Comparison of ENCODE assay signal across 24 cellular contexts in the genomic region with DNA sequence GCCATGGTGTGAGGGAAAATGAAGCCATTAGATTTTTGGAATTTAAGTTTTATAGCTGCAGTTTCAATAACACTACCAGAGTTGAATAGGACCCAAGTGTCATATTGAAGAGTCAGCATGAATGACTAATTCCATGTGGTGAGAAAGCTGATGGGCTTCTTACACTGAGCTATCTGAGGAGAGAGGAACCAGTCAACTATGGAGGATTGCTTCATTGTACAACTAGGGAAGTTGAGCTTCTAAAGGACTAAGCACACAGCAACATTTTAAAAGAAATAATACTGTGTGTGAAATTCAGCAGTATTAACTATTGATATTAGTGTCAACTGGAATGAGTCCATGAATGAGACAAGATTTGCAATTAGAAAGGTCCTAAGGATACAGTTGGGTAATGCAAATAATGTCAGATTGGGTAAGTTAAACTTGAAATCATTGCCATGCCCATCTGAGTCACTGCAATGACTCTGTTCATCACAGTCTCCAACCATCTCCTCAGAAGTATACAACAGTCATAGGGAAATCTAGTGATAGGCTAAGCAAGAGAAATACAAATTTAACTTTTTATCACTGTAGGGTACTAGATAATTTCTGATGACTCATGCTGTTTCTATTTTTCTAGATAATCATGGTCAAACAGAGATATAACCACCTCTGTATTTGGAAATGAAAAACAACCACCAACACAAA.
A peak's percentile ranks its signal among the peaks of the same experiment; 100 is the strongest.
DNase-seq lines count a peak whose midpoint lies in the region; ATAC-seq, FAIRE-seq and TF ChIP-seq lines count a peak whose summit lies in the region.
"Had no signal": no experiment of that assay in that cellular context is flagged by ENCODE, and none has a peak within 500 bp of the region (broad histone marks: within the 10 kb centered on the region; RNA-seq: fewer than 3 reads in every experiment).

No MANE protein-coding gene starts in this region.

- no peak overlapping the region for H3K4me3 Mint-ChIP-seq in stimulated activated memory B cell treated with anti-CD40 and anti-IgM and Interleukin-4, amounts not matched to agents 10 μg/mL and 1 μg/mL and 100 μg/mL, for 72 hours
- H3K4me3 Mint-ChIP-seq: effector memory CD8-positive, alpha-beta T cell; natural killer cell treated with Interleukin-12 subunit alpha and Interleukin-12 subunit beta and Interleukin-15 and Interleukin-18, amount 100 ng/mL, for 72 hours had no signal

- peaks cover 14% of the 10 kb centered on the region for H3K9me3 Mint-ChIP-seq in stimulated activated memory B cell treated with anti-CD40 and anti-IgM and Interleukin-4, amounts not matched to agents 10 μg/mL and 1 μg/mL and 100 μg/mL, for 72 hours

- H3K27me3 Mint-ChIP-seq in stimulated activated memory B cell treated with anti-CD40 and anti-IgM and Interleukin-4, amounts not matched to agents 10 μg/mL and 1 μg/mL and 100 μg/mL, for 72 hours: no peaks in the 10 kb centered on the region
- H3K27me3 Mint-ChIP-seq: effector memory CD8-positive, alpha-beta T cell; natural killer cell treated with Interleukin-12 subunit alpha and Interleukin-12 subunit beta and Interleukin-15 and Interleukin-18, amount 100 ng/mL, for 72 hours; progenitor cell of endocrine pancreas had no signal

- no peak overlapping the region for H3K27ac Mint-ChIP-seq in stimulated activated memory B cell treated with anti-CD40 and anti-IgM and Interleukin-4, amounts not matched to agents 10 μg/mL and 1 μg/mL and 100 μg/mL, for 72 hours
- H3K27ac Mint-ChIP-seq: effector memory CD8-positive, alpha-beta T cell; natural killer cell treated with Interleukin-12 subunit alpha and Interleukin-12 subunit beta and Interleukin-15 and Interleukin-18, amount 100 ng/mL, for 72 hours; progenitor cell of endocrine pancreas had no signal

- no peaks in the 10 kb centered on the region for H3K36me3 Mint-ChIP-seq in stimulated activated memory B cell treated with anti-CD40 and anti-IgM and Interleukin-4, amounts not matched to agents 10 μg/mL and 1 μg/mL and 100 μg/mL, for 72 hours
- H3K36me3 Mint-ChIP-seq: natural killer cell treated with Interleukin-12 subunit alpha and Interleukin-12 subunit beta and Interleukin-15 and Interleukin-18, amount 100 ng/mL, for 72 hours had no signal

- no peaks in the 10 kb centered on the region for H3K4me1 Mint-ChIP-seq in stimulated activated memory B cell treated with anti-CD40 and anti-IgM and Interleukin-4, amounts not matched to agents 10 μg/mL and 1 μg/mL and 100 μg/mL, for 72 hours

- FAIRE-seq in pancreas (lab: Jason Lieb, UNC): no peak
- FAIRE-seq: keratinocyte had no signal

- H3K36me3 ChIP-seq in pancreas: no peaks in the 10 kb centered on the region
- H3K36me3 ChIP-seq: Peyer's patch, suprapubic skin had no signal

- no peaks in the 10 kb centered on the region for H3K27me3 ChIP-seq in pancreas
- H3K27me3 ChIP-seq: hepatocyte, Peyer's patch, suprapubic skin had no signal

- H3K27ac ChIP-seq in pancreas: no peak overlapping the region
- H3K27ac ChIP-seq: GM23248, hepatocyte, Peyer's patch, suprapubic skin had no signal

- H3K4me1 ChIP-seq in pancreas: no peaks in the 10 kb centered on the region
- H3K4me1 ChIP-seq: Peyer's patch, suprapubic skin had no signal

- H3K4me3 ChIP-seq in pancreas: no peak overlapping the region
- H3K4me3 ChIP-seq: GM23248, hepatocyte, Peyer's patch, suprapubic skin had no signal

- ATAC-seq in GM18909 (IDR thresholded peaks at IDR 0.05; ENCODE audit: poor library complexity, unreplicated experiment) (peak; percentile 28), HG02970 (IDR thresholded peaks at IDR 0.05; ENCODE audit: low FRiP score, unreplicated experiment) (no peak), pancreas (no peak)
- no peak for ATAC-seq in stimulated activated memory B cell treated with anti-CD40 and anti-IgM and Interleukin-4, amounts not matched to agents 10 μg/mL and 1 μg/mL and 100 μg/mL, for 72 hours
- ATAC-seq: effector memory CD8-positive, alpha-beta T cell; natural killer cell treated with Interleukin-12 subunit alpha and Interleukin-12 subunit beta and Interleukin-15 and Interleukin-18, amount 100 ng/mL, for 72 hours had no signal

- TF ChIP-seq CTCF in pancreas (IDR thresholded peaks at IDR 0.05): no peak

- DNase-seq in Kasumi-1 (lab: John Stamatoyannopoulos, UW) (peak; percentile 50 to 62), SKM-1 (lab: John Stamatoyannopoulos, UW; ENCODE audit: unreplicated experiment) (peak; percentile 4), kidney tubule cell (ENCODE audit: low spot score) (peak; percentile 1), NCI-H524 (lab: John Stamatoyannopoulos, UW) (no peak), pancreas (no peak)
- DNase-seq: activated naive CD4-positive, alpha-beta T cell; AML-193; aorta; effector memory CD8-positive, alpha-beta T cell; GM23248; mesendoderm; NCI-H1092; NCI-H2081; NCI-H510A treated with DMSO at 0.1 percent for 48 hours; Peyer's patch; stimulated activated CD8-positive, alpha-beta memory T cell treated with anti-CD3 and anti-CD28 coated beads, Interleukin-4, amount 100 ng/mL, for 48 hours had no signal

- intact Hi-C loops in pancreas (cut with DNase I): no loop called here

- H3K9me3 ChIP-seq in pancreas: no peaks in the 10 kb centered on the region
- H3K9me3 ChIP-seq: Peyer's patch had no signal

Comparison
In these comparisons a context has a peak if more than half of its experiments do, and no peak if none do; other contexts are left out.
1. DNase-seq: peak in Kasumi-1 (2 of 2), SKM-1 (single experiment) and kidney tubule cell (single experiment); none in NCI-H524 (0 of 2) and pancreas (0 of 6).